1 cellular context compared by ENCODE assay signal in genomic region chr11:71452354-71453020, GRCh38.
A peak's percentile ranks its signal among the peaks of the same experiment; 100 is the strongest.
TF ChIP-seq lines count a peak whose summit lies in the region.

No MANE protein-coding gene starts in this region.

TF ChIP-seq in HepG2, 621 proteins besides CTCF, POLR2A, EP300 and RAD21 (continued from another document):
- TF ChIP-seq CHD2 (IDR thresholded peaks at IDR 0.05; ENCODE audit: low read depth, low read length) (no peak), SOX5 (CRISPR knock-in tag; IDR thresholded peaks at IDR 0.05; ENCODE audit: borderline replicate concordance) (no peak), ZFP36L1 (CRISPR knock-in tag; IDR thresholded peaks at IDR 0.05) (0 out of 2 replicates have a peak, but pooled peaks have one; percentile 1), ZNF572 (CRISPR knock-in tag; IDR thresholded peaks at IDR 0.05) (0 out of 2 replicates have a peak, but pooled peaks have one; percentile 31), HOXA9 (CRISPR knock-in tag; IDR thresholded peaks at IDR 0.05; ENCODE audit: borderline replicate concordance) (no peak), AGO1 (IDR thresholded peaks at IDR 0.05; ENCODE audit: low read depth, low read length, poor library complexity, severe bottlenecking) (no peak), ZNF12 (CRISPR knock-in tag; IDR thresholded peaks at IDR 0.05) (no peak), ZEB1 (IDR thresholded peaks at IDR 0.05; ENCODE audit: insufficient replicate concordance, low read depth) (peak; percentile 31), PHF21A (CRISPR knock-in tag; IDR thresholded peaks at IDR 0.05) (no peak), NAIF1 (CRISPR knock-in tag; IDR thresholded peaks at IDR 0.05; ENCODE audit: borderline replicate concordance) (0 out of 2 replicates have a peak, but pooled peaks have one; percentile 14), ZFP91 (CRISPR knock-in tag; IDR thresholded peaks at IDR 0.05; ENCODE audit: borderline replicate concordance) (peak; percentile 20; the same call in 1 of the 2 replicates), ZSCAN30 (CRISPR knock-in tag; IDR thresholded peaks at IDR 0.05) (no peak), PLRG1 (conservative IDR thresholded peaks at IDR 0.05) (no peak), MBD4 (IDR thresholded peaks at IDR 0.05; ENCODE audit: borderline replicate concordance, low read length) (no peak), RNF219 (CRISPR knock-in tag; IDR thresholded peaks at IDR 0.05) (no peak), ZNF574 (CRISPR knock-in tag; IDR thresholded peaks at IDR 0.05) (no peak), EHMT2 (IDR thresholded peaks at IDR 0.05; ENCODE audit: borderline replicate concordance, low read depth, low read length) (no peak), HNF1B (CRISPR knock-in tag; IDR thresholded peaks at IDR 0.05) (peak; percentile 68), ZNF225 (CRISPR knock-in tag; IDR thresholded peaks at IDR 0.05) (no peak), ASH2L (IDR thresholded peaks at IDR 0.05; ENCODE audit: insufficient read length, low read depth, low read length) (no peak), PREB (CRISPR knock-in tag; IDR thresholded peaks at IDR 0.05) (no peak), ZC3H4 (CRISPR knock-in tag; IDR thresholded peaks at IDR 0.05; ENCODE audit: borderline replicate concordance) (no peak), ZBTB42 (CRISPR knock-in tag; IDR thresholded peaks at IDR 0.05) (no peak; the same call in 1 of the 2 replicates), PRPF4 (IDR thresholded peaks at IDR 0.05; ENCODE audit: low read depth, low read length, poor library complexity, severe bottlenecking) (peak; percentile 85), SPEN (CRISPR knock-in tag; IDR thresholded peaks at IDR 0.05; ENCODE audit: low read depth) (0 out of 2 replicates have a peak, but pooled peaks have one; percentile 8), ZNF598 (CRISPR knock-in tag; IDR thresholded peaks at IDR 0.05; ENCODE audit: borderline replicate concordance) (peak; percentile 13; the same call in 1 of the 2 replicates)
